ENCODE assay signal across 14 cellular contexts in the genomic region with DNA sequence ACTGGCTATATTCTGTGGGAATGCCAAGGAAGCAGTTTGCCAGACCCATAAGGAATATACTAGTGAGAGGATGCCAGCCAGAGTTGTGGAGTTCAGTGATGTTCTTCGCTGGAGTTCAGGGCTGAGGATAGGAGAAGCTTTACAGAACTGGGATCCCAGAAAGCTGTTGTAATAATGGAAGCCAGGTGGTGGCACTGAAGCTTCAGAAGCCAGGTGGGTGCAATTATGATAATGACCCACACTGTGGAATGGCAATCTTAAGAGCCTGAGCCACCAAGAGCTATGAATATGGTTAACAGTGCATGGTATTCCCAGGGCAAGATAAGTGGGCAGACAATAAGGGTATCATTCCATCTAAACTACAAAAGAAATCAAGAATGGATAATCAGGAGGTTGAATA. TPM values are rescaled to one million over a fixed set of nuclear protein-coding genes. Genes with fewer than 3 reads are reported as not detected.
DNase-seq lines count a peak whose midpoint lies in the region; ATAC-seq and TF ChIP-seq lines count a peak whose summit lies in the region.
"Had no signal": no experiment of that assay in that cellular context is flagged by ENCODE, and none has a peak within 500 bp of the region (broad histone marks: within the 10 kb centered on the region; RNA-seq: fewer than 3 reads in every experiment).

No MANE protein-coding gene starts in this region.

- no peaks in the 10 kb centered on the region for H3K9me3 Mint-ChIP-seq in T-cell

- no peaks in the 10 kb centered on the region for H3K36me3 Mint-ChIP-seq in T-cell

- no peak overlapping the region for H3K27ac Mint-ChIP-seq in T-cell
- H3K27ac Mint-ChIP-seq: activated B cell treated with CpG ODN at 0.5 μM for 24 hours had no signal

- no peak overlapping the region for H3K4me3 Mint-ChIP-seq in T-cell
- H3K4me3 Mint-ChIP-seq: activated B cell treated with CpG ODN at 0.5 μM for 24 hours had no signal

- H3K4me1 Mint-ChIP-seq in T-cell: no peaks in the 10 kb centered on the region
- H3K4me1 Mint-ChIP-seq: activated B cell treated with CpG ODN at 0.5 μM for 24 hours had no signal

- no peak for ATAC-seq in HG02623 (IDR thresholded peaks at IDR 0.05; ENCODE audit: unreplicated experiment)
- ATAC-seq in GM18861 (IDR thresholded peaks at IDR 0.05; ENCODE audit: unreplicated experiment): no peak
- no peak for ATAC-seq in T-cell (replicated peaks in 1 of 4)
- ATAC-seq: GM12878 had no signal

- H3K4me3 ChIP-seq in epithelial cell of proximal tubule (ENCODE audit: low read depth, low read length): no peak overlapping the region
- H3K4me3 ChIP-seq: GM12878 had no signal

- POLR2A ChIA-PET in T-cell (lab: Charles Lee): no interaction called here

- H3K27me3 Mint-ChIP-seq in T-cell: peaks cover 9 to 20% of the 10 kb centered on the region in 2 donors

- CTCF ChIA-PET in T-cell (lab: Charles Lee): interaction anchor here in 1 of 2 donors (0.6 kb wide), 1 partner anchor 134 kb away, joined by 4 read pairs; no protein-coding TSS in a partner anchor

- DNase-seq in NCI-H748 (lab: John Stamatoyannopoulos, UW; ENCODE audit: unreplicated experiment): peak; percentile 17
- no peak for DNase-seq in NCI-H748 treated with DMSO at 0.1 percent for 48 hours (lab: John Stamatoyannopoulos, UW)
- peak; percentile 17 for DNase-seq in NCI-H774 (lab: John Stamatoyannopoulos, UW)
- DNase-seq in epithelial cell of proximal tubule (ENCODE audit: low read depth): no peak
- DNase-seq in renal cortical epithelial cell (ENCODE audit: low read depth): peak; percentile 39
- no peak for DNase-seq in T-cell
- DNase-seq: activated B cell treated with CpG ODN at 0.5 μM for 24 hours; activated T-cell treated with anti-CD3 and anti-CD28 coated beads, Interleukin-2, amount 50 U/mL, for 1 hour; anterior cingulate cortex; effector memory CD4-positive, alpha-beta T cell; Kasumi-1 had no signal

- peak; percentile 70 for TF ChIP-seq CTCF in epithelial cell of proximal tubule (conservative IDR thresholded peaks at IDR 0.05; ENCODE audit: low read depth, low read length)

RNA-seq across cellular contexts. Expression of gene ENPP1, which starts 25.1 kb away (rescaled TPM):
- total RNA-seq in epithelial cell of proximal tubule (2.2 and 3.5 TPM in 2 replicates), renal cortical epithelial cell (3.8 and 6.0 TPM in 2 replicates), T-cell (under 1 TPM; 0.15 to 0.47 (median 0.35) TPM)

Comparison
In these comparisons a context has a peak if more than half of its experiments do, and no peak if none do; other contexts are left out.
1. DNase-seq: peak in NCI-H748 (single experiment), NCI-H774 (single experiment) and renal cortical epithelial cell (single experiment); none in NCI-H748 treated with DMSO at 0.1 percent for 48 hours (single experiment), epithelial cell of proximal tubule (single experiment) and T-cell (0 of 34).